Comparison of ENCODE assay signal across 19 cellular contexts in the genomic region with DNA sequence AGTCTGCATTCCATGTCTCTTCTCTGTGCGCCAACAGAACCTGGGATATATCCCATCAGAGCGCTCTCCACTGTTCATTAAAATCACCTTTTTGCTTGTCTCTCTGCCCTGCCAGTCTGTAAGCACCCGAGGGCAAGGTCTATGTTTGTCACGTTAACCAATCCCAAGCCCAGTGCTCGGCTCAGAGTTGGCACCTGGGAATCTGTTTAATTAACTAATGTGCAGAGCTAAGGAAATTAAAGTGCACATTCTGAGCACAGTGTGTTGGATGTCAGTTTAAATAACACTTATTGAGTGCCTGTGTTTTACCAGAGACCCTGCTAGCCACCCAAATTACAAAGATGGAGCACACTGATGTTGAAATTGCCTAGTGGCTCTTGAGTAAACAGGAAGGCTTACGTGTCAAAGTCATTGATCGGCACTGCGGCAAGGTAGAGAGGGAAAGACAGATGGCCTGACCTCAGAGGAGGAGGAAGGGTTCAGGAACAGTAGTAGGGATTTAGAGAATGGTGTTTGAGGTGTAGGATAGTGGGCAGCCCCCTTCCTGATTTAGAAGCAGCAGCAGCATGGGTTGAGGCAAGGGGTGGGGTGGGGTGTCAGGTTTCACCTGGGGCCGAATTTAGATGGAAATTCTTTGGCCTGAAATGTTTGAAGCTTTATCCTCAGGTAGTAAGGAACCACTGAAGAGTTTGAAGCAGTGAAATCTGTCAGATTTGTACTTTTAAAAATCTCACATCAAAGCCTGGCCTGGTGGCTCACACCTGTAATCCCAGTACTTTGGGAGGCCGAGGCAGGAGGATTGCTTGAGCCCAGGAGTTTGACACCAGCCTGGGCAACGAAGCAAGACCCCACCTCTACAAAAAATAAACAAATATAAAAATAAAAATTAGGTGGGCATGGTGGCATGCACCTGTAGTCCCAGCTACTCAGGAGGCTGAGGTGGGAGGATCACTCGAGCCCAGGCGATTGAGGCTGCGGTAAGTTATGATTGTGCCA. TPM values are rescaled to one million over a fixed set of nuclear protein-coding genes. Genes with fewer than 3 reads are reported as not detected.
DNase-seq lines count a peak whose midpoint lies in the region; ATAC-seq, FAIRE-seq and TF ChIP-seq lines count a peak whose summit lies in the region.
"Had no signal": no experiment of that assay in that cellular context is flagged by ENCODE, and none has a peak within 500 bp of the region (broad histone marks: within the 10 kb centered on the region; RNA-seq: fewer than 3 reads in every experiment).

No MANE protein-coding gene starts in this region.

- H3K4me1 ChIP-seq in HepG2 (ENCODE audit: insufficient read depth, low read length) (peaks cover 89% of the 10 kb centered on the region), esophagus squamous epithelium (peaks cover 0 to 8% (median 0%) of the 10 kb centered on the region in 3 donors), osteoblast (ENCODE audit: insufficient read depth, low read length) (no peaks in the 10 kb centered on the region)

- TF ChIP-seq CTCF in Calu3 (IDR thresholded peaks at IDR 0.05; ENCODE audit: unreplicated experiment): no peak
- TF ChIP-seq CTCF in HepG2 (CRISPR knock-in tag; IDR thresholded peaks at IDR 0.05): no peak; the same call in 1 of the 2 replicates
- TF ChIP-seq CTCF in esophagus squamous epithelium (IDR thresholded peaks at IDR 0.05): no peak
- no peak for TF ChIP-seq CTCF in osteoblast (IDR thresholded peaks at IDR 0.05; ENCODE audit: extremely low read depth, low read depth, low read length)

- in situ Hi-C loops in KBM-7 (cut with MboI; ENCODE audit: low pct_unique_long_range_greater_than_20kb, low sequenced_read_pairs) (no loop called here), HepG2 (cut with HindIII; ENCODE audit: extremely low pct_ligation_motif_present, low pct_unique_long_range_greater_than_20kb) (no loop called here)

- no peaks in the 10 kb centered on the region for H3K9me3 Mint-ChIP-seq in Calu3 (ENCODE audit: low read depth, unreplicated experiment)
- H3K9me3 Mint-ChIP-seq: activated CD4-positive, alpha-beta memory T cell treated with anti-CD3 and anti-CD28 coated beads for 36 hours had no signal

- H3K9ac ChIP-seq in HepG2 (ENCODE audit: insufficient read depth, low read depth, low read length): peak overlapping the region; percentile 32
- H3K9ac ChIP-seq: KMS-11 had no signal

- H4K20me1 ChIP-seq in HepG2 (ENCODE audit: insufficient read depth, low read length) (no peaks in the 10 kb centered on the region), osteoblast (ENCODE audit: insufficient read depth, low read length) (no peaks in the 10 kb centered on the region)

- H3K36me3 ChIP-seq in HepG2 (replicated peaks in 1 of 2; ENCODE audit: control insufficient read depth in 1 of 2, insufficient read depth in 2 of 2, low read length in 2 of 2) (no peaks in the 10 kb centered on the region), esophagus squamous epithelium (no peaks in the 10 kb centered on the region), osteoblast (ENCODE audit: insufficient read depth, low read length) (no peaks in the 10 kb centered on the region)

- 32% methylated on average over 13 of the region's 14 CpGs for WGBS in HepG2 (ENCODE audit: low lambda C conversion rate)
- 84 to 86% methylated on average over 13 to 14 of the region's 14 CpGs for WGBS in esophagus squamous epithelium, 2 donors

- H3K36me3 Mint-ChIP-seq in Calu3 (ENCODE audit: insufficient read depth, unreplicated experiment): peaks cover 5% of the 10 kb centered on the region
- H3K36me3 Mint-ChIP-seq: activated CD4-positive, alpha-beta memory T cell treated with anti-CD3 and anti-CD28 coated beads for 36 hours had no signal

- BruUV-seq in Calu3 (replicated peaks; lab: Mats Ljungman, UMichigan) (no TSS peak), HepG2 (replicated peaks; lab: Mats Ljungman, UMichigan) (no TSS peak)

- no peaks in the 10 kb centered on the region for H3K27me3 Mint-ChIP-seq in Calu3 (ENCODE audit: unreplicated experiment)
- H3K27me3 Mint-ChIP-seq: activated CD4-positive, alpha-beta memory T cell treated with anti-CD3 and anti-CD28 coated beads for 36 hours had no signal

- DNase-seq in Calu3: peak; percentile 52
- DNase-seq in KBM-7: peak; percentile 33
- DNase-seq in SHP77 (lab: John Stamatoyannopoulos, UW): peak; percentile 42 to 61
- DNase-seq in HepG2 (ENCODE audit: low spot score): peak; percentile 89
- no peak for DNase-seq in esophagus squamous epithelium (lab: John Stamatoyannopoulos, UW)
- no peak for DNase-seq in epidermal melanocyte (ENCODE audit: insufficient read length, low spot score)
- DNase-seq in osteoblast (ENCODE audit: insufficient read length, low spot score, missing footprints): no peak
- DNase-seq: activated CD4-positive, alpha-beta memory T cell treated with anti-CD3 and anti-CD28 coated beads for 36 hours; NCI-H2227 treated with DMSO at 0.1 percent for 48 hours; stimulated activated CD4-positive, alpha-beta T cell treated with anti-CD3 and anti-CD28 coated beads, Interleukin-2, amount 100 ng/mL, for 48 hours; T-helper 2 cell had no signal

- CTCF ChIA-PET in Calu3 (lab: Charles Lee): interaction anchor here (1.1 kb wide), 1 partner anchor 8 kb away, joined by 3 read pairs; the partner anchor contains the start of genes ARMH1 and TMEM53
- CTCF ChIA-PET in HepG2 (lab: Yijun Ruan, JAX; ENCODE audit: low intra/inter-chr PET ratio, low total read pairs): no interaction called here

- TF ChIP-seq POLR2A in HepG2 (IDR thresholded peaks at IDR 0.05; ENCODE audit: insufficient read depth in 1 of 2, low read depth in 2 of 2, low read length in 2 of 2) (peak in 1 of 2 experiments; percentile 24; a peak in 1 of 4 replicates), esophagus squamous epithelium (IDR thresholded peaks at IDR 0.05) (no peak)

- peak overlapping the region; percentile 7 for H3K4me3 Mint-ChIP-seq in Calu3 (ENCODE audit: low read depth, unreplicated experiment)
- H3K4me3 Mint-ChIP-seq: activated CD4-positive, alpha-beta memory T cell treated with anti-CD3 and anti-CD28 coated beads for 36 hours had no signal

- H3K79me2 ChIP-seq in HepG2 (ENCODE audit: insufficient read depth, low read length): no peaks in the 10 kb centered on the region
- H3K79me2 ChIP-seq in osteoblast (ENCODE audit: insufficient read depth, low read length): no peaks in the 10 kb centered on the region

- H2AFZ ChIP-seq in HepG2 (ENCODE audit: low read length): peak overlapping the region; percentile 81
- no peak overlapping the region for H2AFZ ChIP-seq in osteoblast (ENCODE audit: low read length)

- H3K4me2 ChIP-seq in HepG2 (ENCODE audit: low read depth, low read length) (peak overlapping the region; percentile 84), osteoblast (ENCODE audit: insufficient read depth, low read length) (no peak overlapping the region)
- H3K4me2 ChIP-seq: KMS-11 had no signal

- H3K27ac ChIP-seq in HepG2 (ENCODE audit: extremely low read length, insufficient read depth, low read length) (peak overlapping the region; percentile 87), esophagus squamous epithelium (no peak overlapping the region), osteoblast (ENCODE audit: low read depth, low read length) (no peak overlapping the region)
- H3K27ac ChIP-seq: KMS-11 had no signal

- intact Hi-C loops in Calu3 (cut with micrococcal nuclease; ENCODE audit: unreplicated experiment) (no loop called here), HepG2 (cut with micrococcal nuclease; ENCODE audit: unreplicated experiment) (no loop called here), esophagus squamous epithelium (cut with DNase I) (no loop called here)

- TF ChIP-seq RAD21 in HepG2 (CRISPR knock-in tag; IDR thresholded peaks at IDR 0.05): peak; percentile 31; the same call in 1 of the 2 replicates

- no peaks in the 10 kb centered on the region for H3K9me3 ChIP-seq in HepG2 (ENCODE audit: low read length)
- H3K9me3 ChIP-seq in esophagus squamous epithelium: no peaks in the 10 kb centered on the region
- no peaks in the 10 kb centered on the region for H3K9me3 ChIP-seq in osteoblast (ENCODE audit: low read depth, low read length)

- TF ChIP-seq EP300 in HepG2 (IDR thresholded peaks at IDR 0.05; ENCODE audit: low read depth in 2 of 2, low read length in 2 of 2): peak; percentile 13 to 90; a peak in 3 of 4 replicates
- peak; percentile 85 for TF ChIP-seq EP300 in HepG2 (CRISPR knock-in tag; IDR thresholded peaks at IDR 0.05; ENCODE audit: borderline replicate concordance)

- H3K27me3 ChIP-seq in HepG2 (ENCODE audit: control insufficient read depth in 1 of 2, insufficient read depth in 2 of 2, low read length in 2 of 2): no peaks in the 10 kb centered on the region
- peaks cover 0 to 7% (median 0%) of the 10 kb centered on the region in 4 donors for H3K27me3 ChIP-seq in esophagus squamous epithelium
- H3K27me3 ChIP-seq in osteoblast (ENCODE audit: insufficient read depth, low read length): no peaks in the 10 kb centered on the region

- peak; percentile 89 for FAIRE-seq in HepG2 (lab: Jason Lieb, UNC)
- FAIRE-seq: GM12878 had no signal

- ATAC-seq in HepG2 (peak; percentile 93), HG02678 (IDR thresholded peaks at IDR 0.05; ENCODE audit: unreplicated experiment) (no peak)
- ATAC-seq: GM12878 had no signal

- H3K4me3 ChIP-seq in HepG2 (replicated peaks in 1 of 3; ENCODE audit: insufficient read depth in 1 of 3, low read depth in 2 of 3, low read length in 3 of 3) (peak overlapping the region; percentile 47 to 54 (median 49); a peak in 5 of 6 replicates), esophagus squamous epithelium (no peak overlapping the region), osteoblast (ENCODE audit: insufficient read depth, low read length) (no peak overlapping the region)
- H3K4me3 ChIP-seq: GM12878 had no signal

- peaks cover 16% of the 10 kb centered on the region for H3K4me1 Mint-ChIP-seq in Calu3 (ENCODE audit: low read depth, unreplicated experiment)

- H3K27ac Mint-ChIP-seq in Calu3 (ENCODE audit: unreplicated experiment): peak overlapping the region; percentile 74
- H3K27ac Mint-ChIP-seq: activated CD4-positive, alpha-beta memory T cell treated with anti-CD3 and anti-CD28 coated beads for 36 hours had no signal

- POLR2A ChIA-PET in HepG2 (lab: Yijun Ruan, JAX): interaction anchor here (1.1 to 2.5 kb wide), 4 partner anchors 23 to 50 kb away, joined by 3 to 11 read pairs (median 8); partner anchors contain the start of gene RNU5D-1

RNA-seq across cellular contexts. Expression of gene ARMH1, which starts 7.7 kb away (rescaled TPM):
- total RNA-seq in Calu3 (2022) (4.7 and 5.8 TPM in 2 replicates), HepG2 (2016; rRNA removed; fragmentation: Illumina TruSeq; extraction: Trizol) (not detected in 2 replicates), esophagus squamous epithelium (1 to 10 TPM in 1 of 4 donors, not detected in 3; 1.3 TPM), osteoblast (3.2 and 4.3 TPM in 2 replicates)
- total RNA-seq in HepG2 (2016; cell fraction: cytosol; rRNA removed; fragmentation: Illumina TruSeq; extraction: Trizol; ENCODE audit: low read depth): not detected in 2 replicates
- 0.35 TPM in 1 of 2 replicates, not detected in the other for total RNA-seq in HepG2 (2016; cell fraction: insoluble cytoplasmic fraction; rRNA removed; fragmentation: Illumina TruSeq; extraction: Trizol)
- not detected in 2 replicates for total RNA-seq in HepG2 (2016; cell fraction: membrane; rRNA removed; fragmentation: Illumina TruSeq; extraction: Trizol)
- not detected in 2 replicates for total RNA-seq in HepG2 (2016; cell fraction: nucleus; rRNA removed; fragmentation: Illumina TruSeq; extraction: Trizol)
- polyA plus RNA-seq in HepG2 (2011; rRNA removed): 0.69 and 1.1 TPM in 2 replicates
- 0.37 and 0.52 TPM in 2 replicates for polyA plus RNA-seq in HepG2 (2011; cell fraction: cytosol; rRNA removed)
- 5.8 and 7.5 TPM in 2 replicates for polyA plus RNA-seq in HepG2 (2011; cell fraction: nucleus; rRNA removed)
- 0.35 and 1.7 TPM in 2 replicates for polyA plus RNA-seq in HepG2 (2012)
- polyA plus RNA-seq in HepG2 (2016; cell fraction: cytosol; fragmentation: Illumina TruSeq; extraction: Trizol; ENCODE audit: low read depth): not detected in 2 replicates
- not detected in 2 replicates for polyA plus RNA-seq in HepG2 (2016; cell fraction: insoluble cytoplasmic fraction; fragmentation: Illumina TruSeq; extraction: Trizol; ENCODE audit: low read depth)
- polyA plus RNA-seq in HepG2 (2016; cell fraction: membrane; fragmentation: Illumina TruSeq; extraction: Trizol; ENCODE audit: low read depth): not detected in 2 replicates
- not detected in 2 replicates for polyA plus RNA-seq in HepG2 (2016; cell fraction: nucleus; fragmentation: Illumina TruSeq; extraction: Trizol; ENCODE audit: insufficient read depth, low read depth)
- 2.2 TPM in 1 of 2 replicates, not detected in the other for polyA minus RNA-seq in HepG2 (2011; rRNA and poly(A)+ RNA removed; ENCODE audit: low replicate concordance)
- not detected in 2 replicates for polyA minus RNA-seq in HepG2 (2011; cell fraction: cytosol; rRNA and poly(A)+ RNA removed)
- 1.7 TPM in 1 of 2 replicates, not detected in the other for polyA minus RNA-seq in HepG2 (2011; cell fraction: nucleus; rRNA and poly(A)+ RNA removed)
- total RNA-seq: Daoy, pulmonary artery endothelial cell had no signal

RNA-seq across cellular contexts. Expression of gene TMEM53, which starts 7.9 kb away (rescaled TPM):
- 10.9 and 13.3 TPM in 2 replicates for total RNA-seq in Calu3 (2022)
- total RNA-seq in HepG2 (2016; rRNA removed; fragmentation: Illumina TruSeq; extraction: Trizol): 12.6 and 13.8 TPM in 2 replicates
- 9.7 and 10.8 TPM in 2 replicates for total RNA-seq in HepG2 (2016; cell fraction: cytosol; rRNA removed; fragmentation: Illumina TruSeq; extraction: Trizol; ENCODE audit: low read depth)
- 11.0 and 12.5 TPM in 2 replicates for total RNA-seq in HepG2 (2016; cell fraction: insoluble cytoplasmic fraction; rRNA removed; fragmentation: Illumina TruSeq; extraction: Trizol)
- total RNA-seq in HepG2 (2016; cell fraction: membrane; rRNA removed; fragmentation: Illumina TruSeq; extraction: Trizol): 11.8 and 17.4 TPM in 2 replicates
- 5.8 and 7.3 TPM in 2 replicates for total RNA-seq in HepG2 (2016; cell fraction: nucleus; rRNA removed; fragmentation: Illumina TruSeq; extraction: Trizol)
- 20.2 and 22.3 TPM in 2 replicates for polyA plus RNA-seq in HepG2 (2011; rRNA removed)
- 23.3 and 31.3 TPM in 2 replicates for polyA plus RNA-seq in HepG2 (2011; cell fraction: cytosol; rRNA removed)
- polyA plus RNA-seq in HepG2 (2011; cell fraction: nucleus; rRNA removed): 16.1 and 17.2 TPM in 2 replicates
- polyA plus RNA-seq in HepG2 (2012): 14.0 and 14.1 TPM in 2 replicates
- 17.0 and 20.1 TPM in 2 replicates for polyA plus RNA-seq in HepG2 (2016; cell fraction: cytosol; fragmentation: Illumina TruSeq; extraction: Trizol; ENCODE audit: low read depth)
- 14.9 and 21.4 TPM in 2 replicates for polyA plus RNA-seq in HepG2 (2016; cell fraction: insoluble cytoplasmic fraction; fragmentation: Illumina TruSeq; extraction: Trizol; ENCODE audit: low read depth)
- polyA plus RNA-seq in HepG2 (2016; cell fraction: membrane; fragmentation: Illumina TruSeq; extraction: Trizol; ENCODE audit: low read depth): 17.6 and 20.4 TPM in 2 replicates
- polyA plus RNA-seq in HepG2 (2016; cell fraction: nucleus; fragmentation: Illumina TruSeq; extraction: Trizol; ENCODE audit: insufficient read depth, low read depth): 14.6 and 19.8 TPM in 2 replicates
- polyA minus RNA-seq in HepG2 (2011; rRNA and poly(A)+ RNA removed; ENCODE audit: low replicate concordance): 19.3 and 62.1 TPM in 2 replicates
- polyA minus RNA-seq in HepG2 (2011; cell fraction: cytosol; rRNA and poly(A)+ RNA removed): 18.5 and 20.3 TPM in 2 replicates
- polyA minus RNA-seq in HepG2 (2011; cell fraction: nucleus; rRNA and poly(A)+ RNA removed): 5.9 and 6.3 TPM in 2 replicates
- 1 to 10 TPM; 3.2 to 5.8 (median 4.0) TPM for total RNA-seq in esophagus squamous epithelium
- 6.9 and 7.7 TPM in 2 replicates for total RNA-seq in osteoblast

RNA-seq across cellular contexts. Expression of gene RNU5D-1, which starts 48.8 kb away (rescaled TPM):
- not detected in 2 replicates for total RNA-seq in Calu3 (2022)
- 165 TPM in 1 of 2 replicates, not detected in the other for total RNA-seq in HepG2 (2016; rRNA removed; fragmentation: Illumina TruSeq; extraction: Trizol)
- 252 and 278 TPM in 2 replicates for total RNA-seq in HepG2 (2016; cell fraction: cytosol; rRNA removed; fragmentation: Illumina TruSeq; extraction: Trizol; ENCODE audit: low read depth)
- total RNA-seq in HepG2 (2016; cell fraction: insoluble cytoplasmic fraction; rRNA removed; fragmentation: Illumina TruSeq; extraction: Trizol): 103 and 268 TPM in 2 replicates
- total RNA-seq in HepG2 (2016; cell fraction: membrane; rRNA removed; fragmentation: Illumina TruSeq; extraction: Trizol): 148 TPM in 1 of 2 replicates, not detected in the other
- 2,234 and 2,499 TPM in 2 replicates for total RNA-seq in HepG2 (2016; cell fraction: nucleus; rRNA removed; fragmentation: Illumina TruSeq; extraction: Trizol)
- polyA plus RNA-seq in HepG2 (2011; rRNA removed): not detected in 2 replicates
- not detected in 2 replicates for polyA plus RNA-seq in HepG2 (2011; cell fraction: cytosol; rRNA removed)
- polyA plus RNA-seq in HepG2 (2011; cell fraction: nucleus; rRNA removed): under 0.01 TPM in 1 of 2 replicates, not detected in the other
- not detected in 2 replicates for polyA plus RNA-seq in HepG2 (2012)
- polyA plus RNA-seq in HepG2 (2016; cell fraction: cytosol; fragmentation: Illumina TruSeq; extraction: Trizol; ENCODE audit: low read depth): not detected in 2 replicates
- polyA plus RNA-seq in HepG2 (2016; cell fraction: insoluble cytoplasmic fraction; fragmentation: Illumina TruSeq; extraction: Trizol; ENCODE audit: low read depth): not detected in 2 replicates
- not detected in 2 replicates for polyA plus RNA-seq in HepG2 (2016; cell fraction: membrane; fragmentation: Illumina TruSeq; extraction: Trizol; ENCODE audit: low read depth)
- not detected in 2 replicates for polyA plus RNA-seq in HepG2 (2016; cell fraction: nucleus; fragmentation: Illumina TruSeq; extraction: Trizol; ENCODE audit: insufficient read depth, low read depth)
- under 0.01 TPM in 2 replicates for polyA minus RNA-seq in HepG2 (2011; rRNA and poly(A)+ RNA removed; ENCODE audit: low replicate concordance)
- 1,580 and 1,780 TPM in 2 replicates for polyA minus RNA-seq in HepG2 (2011; cell fraction: cytosol; rRNA and poly(A)+ RNA removed)
- under 0.01 TPM in 2 replicates for polyA minus RNA-seq in HepG2 (2011; cell fraction: nucleus; rRNA and poly(A)+ RNA removed)
- total RNA-seq in esophagus squamous epithelium: not detected
- total RNA-seq in osteoblast: not detected in 2 replicates
- total RNA-seq: activated CD4-positive, alpha-beta memory T cell treated with anti-CD3 and anti-CD28 coated beads for 36 hours; Daoy; fibroblast of villous mesenchyme; GM12878; mononuclear cell; pulmonary artery endothelial cell; urinary bladder had no signal
- polyA plus RNA-seq: GM12878, urinary bladder had no signal

RNA-seq across cellular contexts. Expression of gene KIF2C, which starts 57.4 kb away (rescaled TPM):
- total RNA-seq in Calu3 (2022) (54.9 and 67.6 TPM in 2 replicates), HepG2 (2016; rRNA removed; fragmentation: Illumina TruSeq; extraction: Trizol) (53.7 and 72.9 TPM in 2 replicates), esophagus squamous epithelium (10 to 100 TPM in 2 of 4 donors, 1 to 10 TPM in 2; 4.8 to 17.9 (median 9.4) TPM), osteoblast (3.3 and 3.8 TPM in 2 replicates)
- 9.7 and 10.2 TPM in 2 replicates for total RNA-seq in HepG2 (2016; cell fraction: cytosol; rRNA removed; fragmentation: Illumina TruSeq; extraction: Trizol; ENCODE audit: low read depth)
- total RNA-seq in HepG2 (2016; cell fraction: insoluble cytoplasmic fraction; rRNA removed; fragmentation: Illumina TruSeq; extraction: Trizol): 54.6 and 71.7 TPM in 2 replicates
- 15.0 and 17.3 TPM in 2 replicates for total RNA-seq in HepG2 (2016; cell fraction: membrane; rRNA removed; fragmentation: Illumina TruSeq; extraction: Trizol)
- total RNA-seq in HepG2 (2016; cell fraction: nucleus; rRNA removed; fragmentation: Illumina TruSeq; extraction: Trizol): 38.6 and 44.7 TPM in 2 replicates
- 18.7 and 29.7 TPM in 2 replicates for polyA plus RNA-seq in HepG2 (2011; rRNA removed)
- polyA plus RNA-seq in HepG2 (2011; cell fraction: cytosol; rRNA removed): 19.6 and 27.5 TPM in 2 replicates
- polyA plus RNA-seq in HepG2 (2011; cell fraction: nucleus; rRNA removed): 24.9 and 38.1 TPM in 2 replicates
- polyA plus RNA-seq in HepG2 (2012): 10.5 and 22.4 TPM in 2 replicates
- polyA plus RNA-seq in HepG2 (2016; cell fraction: cytosol; fragmentation: Illumina TruSeq; extraction: Trizol; ENCODE audit: low read depth): 4.1 and 4.3 TPM in 2 replicates
- polyA plus RNA-seq in HepG2 (2016; cell fraction: insoluble cytoplasmic fraction; fragmentation: Illumina TruSeq; extraction: Trizol; ENCODE audit: low read depth): 53.4 and 53.6 TPM in 2 replicates
- 7.5 and 8.7 TPM in 2 replicates for polyA plus RNA-seq in HepG2 (2016; cell fraction: membrane; fragmentation: Illumina TruSeq; extraction: Trizol; ENCODE audit: low read depth)
- polyA plus RNA-seq in HepG2 (2016; cell fraction: nucleus; fragmentation: Illumina TruSeq; extraction: Trizol; ENCODE audit: insufficient read depth, low read depth): 60.0 and 62.0 TPM in 2 replicates
- 31.3 and 83.4 TPM in 2 replicates for polyA minus RNA-seq in HepG2 (2011; rRNA and poly(A)+ RNA removed; ENCODE audit: low replicate concordance)
- 16.1 and 23.2 TPM in 2 replicates for polyA minus RNA-seq in HepG2 (2011; cell fraction: cytosol; rRNA and poly(A)+ RNA removed)
- 17.5 and 27.9 TPM in 2 replicates for polyA minus RNA-seq in HepG2 (2011; cell fraction: nucleus; rRNA and poly(A)+ RNA removed)

Comparison
In these comparisons a context has a peak if more than half of its experiments do, and no peak if none do; other contexts are left out.
1. DNase-seq: peak in Calu3 (single experiment), KBM-7 (single experiment), SHP77 (2 of 2) and HepG2 (single experiment); none in esophagus squamous epithelium (single experiment), epidermal melanocyte (single experiment) and osteoblast (single experiment).
2. H3K4me3 ChIP-seq: peak in HepG2 (3 of 3); none in esophagus squamous epithelium (0 of 4) and osteoblast (single experiment).